1 cellular context compared by ENCODE assay signal in genomic region chr12:5000204-5000603, GRCh38.
TF ChIP-seq lines count a peak whose summit lies in the region.

No MANE protein-coding gene starts in this region.

TF ChIP-seq in HepG2, 621 proteins besides CTCF, POLR2A, EP300 and RAD21:
- no peak for TF ChIP-seq HOXA9 (CRISPR knock-in tag; IDR thresholded peaks at IDR 0.05; ENCODE audit: borderline replicate concordance)
- no peak for TF ChIP-seq ZNF484 (CRISPR knock-in tag; IDR thresholded peaks at IDR 0.05; ENCODE audit: borderline replicate concordance, low read depth)
- no peak for TF ChIP-seq ZNF383 (CRISPR knock-in tag; IDR thresholded peaks at IDR 0.05; ENCODE audit: borderline replicate concordance)
- no peak for TF ChIP-seq ETS1 (CRISPR knock-in tag; IDR thresholded peaks at IDR 0.05)
- no peak for TF ChIP-seq DNMT3B (CRISPR knock-in tag; conservative IDR thresholded peaks at IDR 0.05)
- TF ChIP-seq, protein P1, sequence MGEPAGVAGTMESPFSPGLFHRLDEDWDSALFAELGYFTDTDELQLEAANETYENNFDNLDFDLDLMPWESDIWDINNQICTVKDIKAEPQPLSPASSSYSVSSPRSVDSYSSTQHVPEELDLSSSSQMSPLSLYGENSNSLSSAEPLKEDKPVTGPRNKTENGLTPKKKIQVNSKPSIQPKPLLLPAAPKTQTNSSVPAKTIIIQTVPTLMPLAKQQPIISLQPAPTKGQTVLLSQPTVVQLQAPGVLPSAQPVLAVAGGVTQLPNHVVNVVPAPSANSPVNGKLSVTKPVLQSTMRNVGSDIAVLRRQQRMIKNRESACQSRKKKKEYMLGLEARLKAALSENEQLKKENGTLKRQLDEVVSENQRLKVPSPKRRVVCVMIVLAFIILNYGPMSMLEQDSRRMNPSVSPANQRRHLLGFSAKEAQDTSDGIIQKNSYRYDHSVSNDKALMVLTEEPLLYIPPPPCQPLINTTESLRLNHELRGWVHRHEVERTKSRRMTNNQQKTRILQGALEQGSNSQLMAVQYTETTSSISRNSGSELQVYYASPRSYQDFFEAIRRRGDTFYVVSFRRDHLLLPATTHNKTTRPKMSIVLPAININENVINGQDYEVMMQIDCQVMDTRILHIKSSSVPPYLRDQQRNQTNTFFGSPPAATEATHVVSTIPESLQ (CRISPR knock-in tag; conservative IDR thresholded peaks at IDR 0.05): no peak
- TF ChIP-seq, protein P2, sequence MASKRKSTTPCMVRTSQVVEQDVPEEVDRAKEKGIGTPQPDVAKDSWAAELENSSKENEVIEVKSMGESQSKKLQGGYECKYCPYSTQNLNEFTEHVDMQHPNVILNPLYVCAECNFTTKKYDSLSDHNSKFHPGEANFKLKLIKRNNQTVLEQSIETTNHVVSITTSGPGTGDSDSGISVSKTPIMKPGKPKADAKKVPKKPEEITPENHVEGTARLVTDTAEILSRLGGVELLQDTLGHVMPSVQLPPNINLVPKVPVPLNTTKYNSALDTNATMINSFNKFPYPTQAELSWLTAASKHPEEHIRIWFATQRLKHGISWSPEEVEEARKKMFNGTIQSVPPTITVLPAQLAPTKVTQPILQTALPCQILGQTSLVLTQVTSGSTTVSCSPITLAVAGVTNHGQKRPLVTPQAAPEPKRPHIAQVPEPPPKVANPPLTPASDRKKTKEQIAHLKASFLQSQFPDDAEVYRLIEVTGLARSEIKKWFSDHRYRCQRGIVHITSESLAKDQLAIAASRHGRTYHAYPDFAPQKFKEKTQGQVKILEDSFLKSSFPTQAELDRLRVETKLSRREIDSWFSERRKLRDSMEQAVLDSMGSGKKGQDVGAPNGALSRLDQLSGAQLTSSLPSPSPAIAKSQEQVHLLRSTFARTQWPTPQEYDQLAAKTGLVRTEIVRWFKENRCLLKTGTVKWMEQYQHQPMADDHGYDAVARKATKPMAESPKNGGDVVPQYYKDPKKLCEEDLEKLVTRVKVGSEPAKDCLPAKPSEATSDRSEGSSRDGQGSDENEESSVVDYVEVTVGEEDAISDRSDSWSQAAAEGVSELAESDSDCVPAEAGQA (IDR thresholded peaks at IDR 0.05; ENCODE audit: low read depth): no peak
- TF ChIP-seq, protein P2 (CRISPR knock-in tag; IDR thresholded peaks at IDR 0.05; ENCODE audit: borderline replicate concordance): no peak
- no peak for TF ChIP-seq TCF7L2 (IDR thresholded peaks at IDR 0.05; ENCODE audit: low read depth, low read length)
- TF ChIP-seq ZNF605 (CRISPR knock-in tag; IDR thresholded peaks at IDR 0.05): no peak
- no peak for TF ChIP-seq ZNF318 (CRISPR knock-in tag; IDR thresholded peaks at IDR 0.05)
